Comparison of ENCODE assay signal across 12 cellular contexts in the genomic region with DNA sequence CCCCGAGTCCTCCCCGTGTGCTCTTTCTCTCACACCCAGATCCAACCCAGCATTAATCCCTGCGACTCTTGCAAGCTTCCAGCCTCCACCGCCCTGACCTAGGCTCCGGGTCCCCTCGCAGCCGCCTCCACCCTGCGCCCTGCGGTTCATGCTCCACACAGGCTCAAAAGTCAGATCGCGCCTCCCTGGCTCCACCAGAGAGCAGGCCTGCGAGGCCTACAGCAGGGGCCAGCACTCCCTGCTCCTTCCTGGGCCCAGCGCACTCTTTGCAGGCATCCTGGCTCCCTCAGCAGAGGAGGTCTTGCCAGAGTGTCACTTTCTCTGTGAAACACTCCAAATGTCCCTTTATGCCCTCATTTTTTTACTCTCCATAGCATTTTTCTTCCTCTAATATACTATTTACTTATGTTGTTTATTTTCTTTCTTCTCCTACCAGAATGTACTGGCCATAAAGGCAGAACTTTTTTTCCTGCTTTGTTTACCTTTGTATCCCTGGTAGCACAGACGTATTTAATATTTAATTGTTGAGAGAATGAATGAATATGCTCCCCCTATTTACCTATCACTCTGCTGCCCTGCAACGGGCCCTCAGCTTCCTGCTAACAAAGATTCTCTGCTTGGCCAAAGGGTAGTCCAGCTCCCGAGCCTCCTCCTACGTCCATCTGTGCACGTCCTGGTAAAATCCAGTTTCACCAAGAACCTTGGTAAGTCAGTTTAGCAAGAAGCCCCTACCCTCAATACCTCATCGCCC. TPM values are rescaled to one million over a fixed set of nuclear protein-coding genes. Genes with fewer than 3 reads are reported as not detected.
"Had no signal": no experiment of that assay in that cellular context is flagged by ENCODE, and none has a peak within 500 bp of the region (broad histone marks: within the 10 kb centered on the region; RNA-seq: fewer than 3 reads in every experiment).

No MANE protein-coding gene starts in this region.

RNA-seq across cellular contexts. Expression of a gene that starts 2.8 kb away (rescaled TPM):
- total RNA-seq: activated B cell treated with CpG ODN at 0.5 μM for 24 hours; activated CD8-positive, alpha-beta T cell treated with anti-CD3 and anti-CD28 coated beads for 36 hours; activated T-cell treated with anti-CD3 and anti-CD28 coated beads, Interleukin-2, amount 50 U/mL, for 4 hours; activated T-helper 17 cell treated with anti-CD3 and anti-CD28 coated beads, Interleukin-2, amount 50 U/mL, for 72 hours; esophagus muscularis mucosa; T-cell; T-helper 2 cell treated with Interferon-gamma antibody and Interleukin-4, amounts not matched to agents 100 ng/mL and 5 ng/mL, for 36 hours had no signal

RNA-seq across cellular contexts. Expression of a gene that starts 9.1 kb away (rescaled TPM):
- total RNA-seq: activated B cell treated with CpG ODN at 0.5 μM for 24 hours; activated CD8-positive, alpha-beta T cell treated with anti-CD3 and anti-CD28 coated beads for 36 hours; activated T-cell treated with anti-CD3 and anti-CD28 coated beads, Interleukin-2, amount 50 U/mL, for 4 hours; activated T-helper 17 cell treated with anti-CD3 and anti-CD28 coated beads, Interleukin-2, amount 50 U/mL, for 72 hours; body of pancreas; chondrocyte; dermis blood vessel endothelial cell; esophagus muscularis mucosa; gastroesophageal sphincter; glomerular endothelial cell; T-cell; T-helper 2 cell treated with Interferon-gamma antibody and Interleukin-4, amounts not matched to agents 100 ng/mL and 5 ng/mL, for 36 hours had no signal
